ENCODE assay signal across 8 cellular contexts in genomic region chr10:96287392-96288105, GRCh38. TPM values are rescaled to one million over a fixed set of nuclear protein-coding genes. Genes with fewer than 3 reads are reported as not detected.
DNase-seq lines count a peak whose midpoint lies in the region; ATAC-seq, FAIRE-seq and TF ChIP-seq lines count a peak whose summit lies in the region.

No MANE protein-coding gene starts in this region.

- H3K4me1 ChIP-seq in small intestine (ENCODE audit: control insufficient read depth in 2 of 2, insufficient read depth in 1 of 2, low read depth in 1 of 2, low read length in 1 of 2): peaks cover 0 to 7% of the 10 kb centered on the region in 2 donors

- H3K36me3 ChIP-seq in bronchial epithelial cell (ENCODE audit: control insufficient read depth, insufficient read depth, low read length) (no peaks in the 10 kb centered on the region), small intestine (ENCODE audit: control insufficient read depth in 2 of 2, insufficient read depth in 2 of 2, low read length in 2 of 2) (no peaks in the 10 kb centered on the region)

- H3K9me3 ChIP-seq in small intestine (ENCODE audit: control insufficient read depth, low read depth): no peaks in the 10 kb centered on the region

- H3K4me3 ChIP-seq in Jurkat, Clone E6-1 (ENCODE audit: low read length): peak overlapping the region; percentile 15
- no peak overlapping the region for H3K4me3 ChIP-seq in bronchial epithelial cell (ENCODE audit: low read depth, low read length)
- no peak overlapping the region for H3K4me3 ChIP-seq in small intestine (ENCODE audit: low read depth in 1 of 2, low read length in 2 of 2)

- peak overlapping the region; percentile 76 to 93 for H3K27ac ChIP-seq in small intestine (ENCODE audit: low read depth in 1 of 2, low read length in 1 of 2)

- no peak for TF ChIP-seq CTCF in bronchial epithelial cell (IDR thresholded peaks at IDR 0.05; ENCODE audit: insufficient read depth, low read length, severe bottlenecking)

- DNase-seq in GM12891 (ENCODE audit: insufficient read length, low spot score) (no peak), bronchial epithelial cell (ENCODE audit: low read depth) (peak; percentile 79), small intestine (peak; percentile 89), SKM-1 treated with dmso at 0.1 percent for 144 hours (lab: John Stamatoyannopoulos, UW; ENCODE audit: unreplicated experiment) (no peak), NCI-H128 (lab: John Stamatoyannopoulos, UW; ENCODE audit: unreplicated experiment) (no peak)
- DNase-seq in Jurkat, Clone E6-1 (ENCODE audit: low read depth, low spot score): peak; percentile 80
- DNase-seq in activated naive CD4-positive, alpha-beta T cell (lab: John Stamatoyannopoulos, UW): no peak

- TF ChIP-seq POLR2A in GM12891 (IDR thresholded peaks at IDR 0.05; ENCODE audit: low read depth, low read length): peak; percentile 62

- FAIRE-seq in GM12891 (lab: Jason Lieb, UNC): peak; percentile 96
- FAIRE-seq in bronchial epithelial cell (lab: Jason Lieb, UNC): no peak
- FAIRE-seq in small intestine (lab: Jason Lieb, UNC): no peak

- H3K27me3 ChIP-seq in bronchial epithelial cell (ENCODE audit: control insufficient read depth, insufficient read depth, low read length): no peaks in the 10 kb centered on the region
- no peaks in the 10 kb centered on the region for H3K27me3 ChIP-seq in small intestine (ENCODE audit: control insufficient read depth in 2 of 2, insufficient read depth in 2 of 2, low read length in 2 of 2)

- WGBS in small intestine, 3 donors: 7 to 23% (median 20%) methylated on average over 6 of the region's 6 CpGs

- ATAC-seq in GM21576 (IDR thresholded peaks at IDR 0.05; ENCODE audit: unreplicated experiment): peak; percentile 49

TF ChIP-seq in GM12891, 5 proteins besides CTCF, POLR2A, EP300 and RAD21:
- TF ChIP-seq POLR2AphosphoS5 (IDR thresholded peaks at IDR 0.05; ENCODE audit: low read depth, low read length) (0 out of 2 replicates have a peak, but pooled peaks have one; percentile 29), TAF1 (IDR thresholded peaks at IDR 0.05; ENCODE audit: low read depth, low read length) (no peak), SPI1 (IDR thresholded peaks at IDR 0.05; ENCODE audit: low read depth, low read length) (no peak), PAX5 (IDR thresholded peaks at IDR 0.05; ENCODE audit: insufficient read depth, low read length, severe bottlenecking) (no peak)

RNA-seq across cellular contexts. Expression of gene BLNK, which starts 16.2 kb away (rescaled TPM):
- 92.6 TPM for polyA plus RNA-seq in GM12891 (2012; ENCODE audit: low read depth, missing spikeins)
- not detected for polyA plus RNA-seq in Jurkat, Clone E6-1 (2012; ENCODE audit: insufficient read depth, insufficient read length)
- 2.6 and 9.2 TPM in 2 replicates for total RNA-seq in bronchial epithelial cell
- 10 to 100 TPM; 26.7 to 69.3 (median 27.7) TPM for polyA plus RNA-seq in small intestine

RNA-seq across cellular contexts. Expression of gene DNTT, which starts 16.7 kb away (rescaled TPM):
- polyA plus RNA-seq in GM12891 (2012; ENCODE audit: low read depth, missing spikeins): not detected
- polyA plus RNA-seq in Jurkat, Clone E6-1 (2012; ENCODE audit: insufficient read depth, insufficient read length): 0.44 TPM
- not detected in 2 replicates for total RNA-seq in bronchial epithelial cell
- polyA plus RNA-seq in small intestine: not detected

Comparison
In these comparisons a context has a peak if more than half of its experiments do, and no peak if none do; other contexts are left out.
1. DNase-seq: peak in Jurkat, Clone E6-1 (single experiment), bronchial epithelial cell (single experiment) and small intestine (single experiment); none in GM12891 (single experiment), SKM-1 treated with dmso at 0.1 percent for 144 hours (single experiment), NCI-H128 (single experiment) and activated naive CD4-positive, alpha-beta T cell (0 of 4).